Comparison of ENCODE assay signal across 9 cellular contexts in the genomic region with DNA sequence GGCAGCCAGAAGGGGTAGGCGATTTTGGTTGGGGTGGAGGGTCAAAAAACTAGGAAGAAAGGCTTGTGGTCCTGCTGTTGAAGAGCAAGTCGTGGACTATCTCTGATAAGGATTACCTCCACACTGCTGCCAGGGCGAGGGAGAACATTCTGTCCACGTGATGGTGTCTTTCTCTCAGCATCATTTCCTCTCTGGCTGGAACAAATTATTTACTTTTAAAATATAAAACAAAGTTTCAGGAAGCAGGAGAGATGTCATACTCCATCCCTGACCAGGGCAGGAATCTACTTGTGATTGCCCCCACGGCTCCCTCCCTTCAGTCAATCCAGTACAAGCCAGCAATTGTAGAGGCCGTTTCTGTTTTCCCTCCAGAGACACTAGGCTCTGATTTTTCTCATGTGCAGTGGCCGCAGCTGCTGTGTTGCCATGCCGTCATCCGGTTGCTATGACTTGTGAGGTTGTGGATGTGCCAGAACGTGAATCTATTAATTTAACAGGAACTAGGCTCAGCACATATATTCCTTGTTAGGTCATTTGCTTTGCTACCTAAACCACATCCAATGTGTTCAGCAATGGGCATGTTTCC.
DNase-seq lines count a peak whose midpoint lies in the region; ATAC-seq, FAIRE-seq and TF ChIP-seq lines count a peak whose summit lies in the region.
"Had no signal": no experiment of that assay in that cellular context is flagged by ENCODE, and none has a peak within 500 bp of the region (broad histone marks: within the 10 kb centered on the region; RNA-seq: fewer than 3 reads in every experiment).

No MANE protein-coding gene starts in this region.

- H3K27me3 ChIP-seq in ascending aorta (no peaks in the 10 kb centered on the region), right cardiac atrium (ENCODE audit: control insufficient read depth, insufficient read depth) (no peaks in the 10 kb centered on the region), skeletal muscle tissue (ENCODE audit: control insufficient read depth in 3 of 3, insufficient read depth in 3 of 3, low read length in 3 of 3) (no peaks in the 10 kb centered on the region)

- FAIRE-seq in GM12892 (lab: Jason Lieb, UNC): no peak

- H3K9ac ChIP-seq in skeletal muscle tissue (ENCODE audit: low read depth in 1 of 3, low read length in 3 of 3): peak overlapping the region; percentile 35 to 60 (median 54)

- H3K36me3 ChIP-seq in ascending aorta (no peaks in the 10 kb centered on the region), skeletal muscle tissue (ENCODE audit: control insufficient read depth in 3 of 3, insufficient read depth in 3 of 3, low read length in 3 of 3) (peaks cover 0 to 3% (median 0%) of the 10 kb centered on the region in 3 donors)

- H3K27ac ChIP-seq in ascending aorta (peak overlapping the region; percentile 98), right cardiac atrium (ENCODE audit: low read length) (peak overlapping the region; percentile 92), skeletal muscle tissue (ENCODE audit: low read depth, low read length) (peak overlapping the region; percentile 76)

- ATAC-seq in right cardiac atrium: peak; percentile 62 to 84
- ATAC-seq in HG03457 (IDR thresholded peaks at IDR 0.05; ENCODE audit: unreplicated experiment): no peak
- ATAC-seq in HG03025 (IDR thresholded peaks at IDR 0.05; ENCODE audit: low FRiP score, unreplicated experiment): no peak

- WGBS in right cardiac atrium: 28% methylated on average over 10 of the region's 10 CpGs

- no peak for TF ChIP-seq POLR2A in GM12892 (IDR thresholded peaks at IDR 0.05; ENCODE audit: low read depth, low read length)

- peak overlapping the region in 1 of 2 donors; percentile 25 for H3K4me3 ChIP-seq in ascending aorta
- H3K4me3 ChIP-seq in right cardiac atrium (ENCODE audit: low read length): no peak overlapping the region
- no peak overlapping the region for H3K4me3 ChIP-seq in skeletal muscle tissue (ENCODE audit: low read length in 3 of 3)

- TF ChIP-seq CTCF in ascending aorta (IDR thresholded peaks at IDR 0.05): no peak

- H3K9me3 ChIP-seq in ascending aorta (no peaks in the 10 kb centered on the region), right cardiac atrium (ENCODE audit: control insufficient read depth, low read length) (no peaks in the 10 kb centered on the region), skeletal muscle tissue (ENCODE audit: control insufficient read depth in 3 of 3, low read length in 3 of 3) (no peaks in the 10 kb centered on the region)

- DNase-seq in GM03348 (ENCODE audit: low spot score) (peak; percentile 87), ascending aorta (ENCODE audit: low spot score in 2 of 2) (peak; percentile 60 to 93), right cardiac atrium (peak; percentile 79 to 87 (median 84)), NCI-H1048 (lab: John Stamatoyannopoulos, UW) (no peak), GM12892 (ENCODE audit: insufficient read length) (no peak)
- DNase-seq: NCI-H446 had no signal

- intact Hi-C loops in ascending aorta (cut with DNase I) (loop anchor here (1.0 to 5.0 kb wide), 4 partner anchors 30 to 97 kb away; a partner anchor contains a TSS), right cardiac atrium (cut with DNase I) (loop anchor here in 2 of 4 donors (5.0 to 10.0 kb wide), 4 partner anchors 32 to 65 kb away; no protein-coding TSS in a partner anchor)

- peaks cover 22 to 40% of the 10 kb centered on the region in 2 donors for H3K4me1 ChIP-seq in ascending aorta
- H3K4me1 ChIP-seq in right cardiac atrium (ENCODE audit: control insufficient read depth, insufficient read depth, low read length): peaks cover 8% of the 10 kb centered on the region
- H3K4me1 ChIP-seq in skeletal muscle tissue (ENCODE audit: control insufficient read depth in 3 of 3, insufficient read depth in 3 of 3, low read length in 3 of 3): peaks cover 43 to 50% (median 45%) of the 10 kb centered on the region in 3 donors

Comparison
In these comparisons a context has a peak if more than half of its experiments do, and no peak if none do; other contexts are left out.
1. DNase-seq: peak in GM03348 (single experiment), ascending aorta (2 of 2) and right cardiac atrium (3 of 3); none in NCI-H1048 (single experiment) and GM12892 (single experiment).
2. ATAC-seq: peak in right cardiac atrium (2 of 2); none in HG03457 (single experiment) and HG03025 (single experiment).
3. Peak in every context shown above with its lines, with median percentiles within 50 percentile points of each other: H3K27ac ChIP-seq.